In the genomic region with DNA sequence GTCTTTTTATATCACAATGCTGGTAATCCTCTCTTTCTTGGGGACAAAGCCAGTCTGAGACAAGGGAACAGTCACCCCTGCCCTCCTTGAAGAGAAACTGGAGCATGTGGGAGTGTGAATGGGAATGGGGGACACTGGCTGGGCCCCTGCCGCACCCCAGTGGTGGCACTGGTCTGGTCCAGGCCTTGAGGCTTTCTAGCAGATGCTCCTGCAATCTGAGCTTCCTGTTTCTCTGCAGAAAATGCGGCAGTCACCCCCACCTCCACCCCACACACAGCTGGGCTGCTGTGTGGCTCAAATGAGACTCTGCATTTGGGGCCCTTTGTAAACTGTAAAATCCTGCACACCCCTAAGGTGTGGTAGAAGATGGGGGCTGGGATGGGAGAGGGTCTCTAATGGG, we compare ENCODE assay signal across 17 cellular contexts.
"Had no signal": no experiment of that assay in that cellular context is flagged by ENCODE, and none has a peak within 500 bp of the region (broad histone marks: within the 10 kb centered on the region; RNA-seq: fewer than 3 reads in every experiment).

No MANE protein-coding gene starts in this region.

- H3K27me3 ChIP-seq: hepatocyte, neutrophil, thyroid gland had no signal

- H3K4me3 ChIP-seq: hepatocyte, mucosa of descending colon, thyroid gland had no signal

- H3K9me3 Mint-ChIP-seq: activated B cell treated with CpG ODN at 0.5 μM for 24 hours; activated CD4-positive, alpha-beta T cell treated with anti-CD3 and anti-CD28 coated beads, Interleukin-2, amount 10 ng/mL, durations not matched to agents 24 days and 14 days; activated naive CD4-positive, alpha-beta T cell treated with anti-CD3 and anti-CD28 coated beads, Interleukin-2, amount 50 U/mL, for 72 hours; activated T-cell treated with anti-CD3 and anti-CD28 coated beads, Interleukin-2, amount 50 U/mL, for 72 hours; naive thymus-derived CD4-positive, alpha-beta T cell had no signal

- H3K79me2 ChIP-seq: hepatocyte, parathyroid adenoma had no signal

- H2AFZ ChIP-seq: hepatocyte, parathyroid adenoma had no signal

- H3K4me1 ChIP-seq: parathyroid adenoma had no signal

- H3K27ac Mint-ChIP-seq: activated B cell treated with CpG ODN at 0.5 μM for 24 hours; activated CD4-positive, alpha-beta T cell treated with anti-CD3 and anti-CD28 coated beads, Interleukin-2, amount 10 ng/mL, durations not matched to agents 24 days and 14 days; activated CD8-positive, alpha-beta T cell treated with anti-CD3 and anti-CD28 coated beads, Interleukin-2, amount 10 ng/mL, durations not matched to agents 7 days and 5 days; activated naive CD4-positive, alpha-beta T cell treated with anti-CD3 and anti-CD28 coated beads, Interleukin-2, amount 50 U/mL, for 72 hours; activated T-cell treated with anti-CD3 and anti-CD28 coated beads, Interleukin-2, amount 50 U/mL, for 72 hours; naive thymus-derived CD4-positive, alpha-beta T cell had no signal

- ATAC-seq: activated CD8-positive, alpha-beta T cell treated with anti-CD3 and anti-CD28 coated beads, Interleukin-2, amount 10 ng/mL, durations not matched to agents 7 days and 5 days; activated naive CD4-positive, alpha-beta T cell treated with anti-CD3 and anti-CD28 coated beads, Interleukin-2, amount 50 U/mL, for 72 hours; activated T-cell treated with anti-CD3 and anti-CD28 coated beads, Interleukin-2, amount 50 U/mL, for 72 hours; mucosa of descending colon; naive thymus-derived CD4-positive, alpha-beta T cell had no signal

- H3K27ac ChIP-seq: hepatocyte, neutrophil, parathyroid adenoma, thyroid gland had no signal

- H3K36me3 Mint-ChIP-seq: activated naive CD4-positive, alpha-beta T cell treated with anti-CD3 and anti-CD28 coated beads, Interleukin-2, amount 50 U/mL, for 72 hours; naive thymus-derived CD4-positive, alpha-beta T cell had no signal

- H3K9ac ChIP-seq: parathyroid adenoma had no signal

- H3K36me3 ChIP-seq: thyroid gland had no signal

- H3K9me3 ChIP-seq: mucosa of descending colon, neutrophil, thyroid gland had no signal

- DNase-seq: activated B cell treated with CpG ODN at 0.5 μM for 24 hours; activated CD4-positive, alpha-beta T cell treated with anti-CD3 and anti-CD28 coated beads, Interleukin-2, amount 10 ng/mL, durations not matched to agents 24 days and 14 days; activated CD8-positive, alpha-beta memory T cell treated with anti-CD3 and anti-CD28 coated beads, Interleukin-2, amount 50 U/mL, for 4 hours; activated CD8-positive, alpha-beta T cell treated with anti-CD3 and anti-CD28 coated beads, Interleukin-2, amount 10 ng/mL, durations not matched to agents 7 days and 5 days; activated gamma-delta T cell; activated T-cell treated with anti-CD3 and anti-CD28 coated beads, Interleukin-2, amount 50 U/mL, for 72 hours; islet precursor cell; mammary epithelial cell; mucosa of descending colon; naive thymus-derived CD4-positive, alpha-beta T cell; stimulated activated CD4-positive, alpha-beta T cell treated with anti-CD3 and anti-CD28 coated beads, Interleukin-12 subunit alpha, Interleukin-12 subunit beta, amount 100 ng/mL, for 4 hours; stimulated activated CD4-positive, alpha-beta T cell treated with anti-CD3 and anti-CD28 coated beads, Interleukin-2, amount 100 ng/mL, for 24 hours; thyroid gland had no signal

- H3K27me3 Mint-ChIP-seq: activated B cell treated with CpG ODN at 0.5 μM for 24 hours; activated CD4-positive, alpha-beta T cell treated with anti-CD3 and anti-CD28 coated beads, Interleukin-2, amount 10 ng/mL, durations not matched to agents 24 days and 14 days; naive thymus-derived CD4-positive, alpha-beta T cell had no signal

- H3K4me2 ChIP-seq: hepatocyte had no signal

- H3K4me3 Mint-ChIP-seq: activated B cell treated with CpG ODN at 0.5 μM for 24 hours; activated CD4-positive, alpha-beta T cell treated with anti-CD3 and anti-CD28 coated beads, Interleukin-2, amount 10 ng/mL, durations not matched to agents 24 days and 14 days; activated CD8-positive, alpha-beta T cell treated with anti-CD3 and anti-CD28 coated beads, Interleukin-2, amount 10 ng/mL, durations not matched to agents 7 days and 5 days; activated T-cell treated with anti-CD3 and anti-CD28 coated beads, Interleukin-2, amount 50 U/mL, for 72 hours; naive thymus-derived CD4-positive, alpha-beta T cell had no signal
